Comparison of ENCODE assay signal across 9 cellular contexts in genomic region chr19:1513492-1514294, GRCh38. TPM values are rescaled to one million over a fixed set of nuclear protein-coding genes. Genes with fewer than 3 reads are reported as not detected.
A peak's percentile ranks its signal among the peaks of the same experiment; 100 is the strongest.
DNase-seq lines count a peak whose midpoint lies in the region; ATAC-seq and TF ChIP-seq lines count a peak whose summit lies in the region.
"Had no signal": no experiment of that assay in that cellular context is flagged by ENCODE, and none has a peak within 500 bp of the region (broad histone marks: within the 10 kb centered on the region; RNA-seq: fewer than 3 reads in every experiment).

No MANE protein-coding gene starts in this region.

- no peaks in the 10 kb centered on the region for H4K20me1 ChIP-seq in OCI-LY3 (ENCODE audit: insufficient read depth, low read length)

- H3K4me1 ChIP-seq in OCI-LY3 (ENCODE audit: low read length) = no peaks in the 10 kb centered on the region
- H3K4me1 ChIP-seq in foreskin keratinocyte = no peaks in the 10 kb centered on the region

- intact Hi-C loops in sciatic nerve (cut with DNase I) = no loop called here

- H3K4me2 ChIP-seq in OCI-LY3 (ENCODE audit: low read length) = peak overlapping the region; percentile 47

- H3K4me3 ChIP-seq in GM12865 (ENCODE audit: low read depth, low read length) (peak overlapping the region; percentile 14; the same call in 1 of the 2 replicates), OCI-LY3 (ENCODE audit: low read length) (peak overlapping the region; percentile 74)

- no peaks in the 10 kb centered on the region for H3K27me3 ChIP-seq in OCI-LY3 (ENCODE audit: low read depth, low read length)
- no peaks in the 10 kb centered on the region for H3K27me3 ChIP-seq in foreskin keratinocyte

- no peaks in the 10 kb centered on the region for H3K79me2 ChIP-seq in OCI-LY3 (ENCODE audit: low read length)

- peak; percentile 63 for DNase-seq in GM12865 (ENCODE audit: low read depth)
- peak; percentile 53 for DNase-seq in activated T-helper 1 cell treated with Interleukin-2 at 50 U/mL for 16 hours (ENCODE audit: low read depth)
- DNase-seq in foreskin keratinocyte = peak in 1 of 2 donors; percentile 40
- no peak for DNase-seq in sciatic nerve (ENCODE audit: low spot score)
- DNase-seq in NCI-H187 (lab: John Stamatoyannopoulos, UW) = no peak
- no peak for DNase-seq in NCI-H1694 (lab: John Stamatoyannopoulos, UW)

- H3K27ac ChIP-seq in OCI-LY3 (ENCODE audit: low read length) (no peak overlapping the region), foreskin keratinocyte (no peak overlapping the region)

- peak overlapping the region; percentile 23; the same call in 1 of the 2 replicates for H3K9ac ChIP-seq in OCI-LY3 (ENCODE audit: low read length)

- ATAC-seq in foreskin keratinocyte = peak; percentile 50
- peak; percentile 18 for ATAC-seq in sciatic nerve
- ATAC-seq in HG02981 (IDR thresholded peaks at IDR 0.05; ENCODE audit: unreplicated experiment) = no peak

- H3K36me3 ChIP-seq in OCI-LY3 (replicated peaks; ENCODE audit: low read depth, low read length) = no peaks in the 10 kb centered on the region

- TF ChIP-seq CTCF in GM12865 (IDR thresholded peaks at IDR 0.05; ENCODE audit: insufficient read depth, low read depth, low read length, missing control alignments) = peak; percentile 71
- TF ChIP-seq CTCF in OCI-LY3 (IDR thresholded peaks at IDR 0.05; ENCODE audit: low read depth, low read length) = peak; percentile 56
- peak; percentile 85 for TF ChIP-seq CTCF in foreskin keratinocyte (conservative IDR thresholded peaks at IDR 0.05)

- no peak overlapping the region for H2AFZ ChIP-seq in OCI-LY3 (ENCODE audit: low read depth, low read length)

- H3K9me3 ChIP-seq in OCI-LY3 (ENCODE audit: insufficient read depth, low read length) = no peaks in the 10 kb centered on the region

RNA-seq across cellular contexts. Expression of gene ADAMTSL5, which starts 0.9 kb away (rescaled TPM):
- total RNA-seq in foreskin keratinocyte (6.0 and 7.2 TPM in 2 replicates), sciatic nerve (48.3 TPM)
- polyA plus RNA-seq in foreskin keratinocyte = 6.1 and 6.7 TPM in 2 replicates
- total RNA-seq: dermis microvascular lymphatic vessel endothelial cell had no signal

RNA-seq across cellular contexts. Expression of gene PLK5, which starts 10.2 kb away (rescaled TPM):
- total RNA-seq in foreskin keratinocyte (not detected in 2 replicates), sciatic nerve (0.80 TPM)
- polyA plus RNA-seq in foreskin keratinocyte = not detected in 2 replicates
- total RNA-seq: dermis microvascular lymphatic vessel endothelial cell had no signal

RNA-seq across cellular contexts. Expression of gene REEP6, which starts 22.7 kb away (rescaled TPM):
- total RNA-seq in foreskin keratinocyte = 1.1 and 1.4 TPM in 2 replicates
- polyA plus RNA-seq in foreskin keratinocyte = 1.8 and 2.1 TPM in 2 replicates
- 3.9 TPM for total RNA-seq in sciatic nerve

RNA-seq across cellular contexts. Expression of gene PCSK4, which starts 23.5 kb away (rescaled TPM):
- total RNA-seq in foreskin keratinocyte (0.78 and 0.92 TPM in 2 replicates), sciatic nerve (2.5 TPM)
- 1.0 and 1.1 TPM in 2 replicates for polyA plus RNA-seq in foreskin keratinocyte

RNA-seq across cellular contexts. Expression of gene C19orf25, which starts 34.7 kb away (rescaled TPM):
- total RNA-seq in foreskin keratinocyte (29.5 and 34.9 TPM in 2 replicates), sciatic nerve (22.1 TPM)
- polyA plus RNA-seq in foreskin keratinocyte = 40.3 and 43.0 TPM in 2 replicates

Comparison
In these comparisons a context has a peak if more than half of its experiments do, and no peak if none do; other contexts are left out.
1. DNase-seq: peak in GM12865 (single experiment) and activated T-helper 1 cell treated with Interleukin-2 at 50 U/mL for 16 hours (single experiment); none in sciatic nerve (single experiment), NCI-H187 (0 of 2) and NCI-H1694 (single experiment).
2. Peak in every context shown above with its lines, with median percentiles within 50 percentile points of each other: CTCF ChIP-seq.